In the genomic region with DNA sequence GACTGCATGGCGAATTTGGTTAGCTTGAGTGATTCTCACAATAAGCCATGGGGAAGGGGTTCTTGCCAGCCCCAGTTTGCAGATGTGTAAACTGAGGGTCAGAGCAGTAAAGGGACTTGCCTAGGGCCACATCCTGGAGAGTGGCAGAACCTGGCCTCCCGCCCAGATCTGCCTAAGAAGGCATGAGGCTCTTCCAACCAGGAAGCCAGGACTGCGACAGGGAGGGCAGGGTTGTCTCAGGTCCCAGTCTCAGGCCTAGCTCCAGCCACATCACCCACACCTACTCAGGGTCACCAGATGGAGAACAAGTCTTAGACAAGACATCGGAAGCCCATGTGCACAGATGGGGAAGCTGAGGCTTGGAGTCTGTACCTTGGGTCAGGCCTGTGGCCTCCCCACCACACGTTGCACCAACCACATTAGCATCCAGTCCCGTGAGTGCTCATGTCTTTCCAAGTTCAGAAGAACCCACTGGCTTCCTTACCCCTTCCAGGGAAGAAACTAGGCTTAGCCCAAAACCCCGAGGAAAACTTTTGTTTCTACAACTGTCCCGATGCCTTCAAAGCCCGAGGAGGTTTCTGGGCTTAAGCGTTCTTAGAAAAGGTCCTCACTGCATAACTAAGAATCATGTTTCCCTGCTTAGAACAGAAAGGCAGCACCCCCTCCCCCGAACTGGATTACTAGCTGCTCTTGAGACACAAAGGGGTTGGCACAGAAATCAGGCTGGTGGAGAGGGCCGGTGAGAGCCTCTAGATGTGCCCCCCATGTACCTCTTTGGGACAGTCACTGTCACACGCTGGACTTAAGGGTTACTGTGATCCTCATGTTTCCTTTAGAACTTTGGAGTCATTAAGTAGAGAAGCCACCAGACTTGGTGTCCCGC, we compare ENCODE assay signal across 9 cellular contexts. TPM values are rescaled to one million over a fixed set of nuclear protein-coding genes. Genes with fewer than 3 reads are reported as not detected.
DNase-seq lines count a peak whose midpoint lies in the region; ATAC-seq and TF ChIP-seq lines count a peak whose summit lies in the region.
"Had no signal": no experiment of that assay in that cellular context is flagged by ENCODE, and none has a peak within 500 bp of the region (broad histone marks: within the 10 kb centered on the region; RNA-seq: fewer than 3 reads in every experiment).

No MANE protein-coding gene starts in this region.

- H3K4me3 ChIP-seq in lower lobe of right lung, result peak overlapping the region; percentile 76
- H3K4me3 ChIP-seq in vagina, result peak overlapping the region; percentile 64 to 71

- H3K9me3 ChIP-seq in lower lobe of right lung, result no peaks in the 10 kb centered on the region
- no peaks in the 10 kb centered on the region for H3K9me3 ChIP-seq in vagina

- intact Hi-C loops in lower lobe of right lung (cut with DNase I) (no loop called here), vagina (cut with DNase I) (no loop called here)

- peak overlapping the region; percentile 95 to 97 for H3K27ac Mint-ChIP-seq in activated naive CD4-positive, alpha-beta T cell treated with anti-CD3 and anti-CD28 coated beads, Interleukin-2, amount 50 U/mL, for 72 hours

- no peak for TF ChIP-seq CTCF in lower lobe of right lung (IDR thresholded peaks at IDR 0.05)
- TF ChIP-seq CTCF in vagina (IDR thresholded peaks at IDR 0.05), result no peak

- peak overlapping the region; percentile 89 for H3K27ac ChIP-seq in lower lobe of right lung
- peak overlapping the region; percentile 58 for H3K27ac ChIP-seq in vagina

- peaks cover 44 to 50% of the 10 kb centered on the region in 2 donors for H3K36me3 Mint-ChIP-seq in activated naive CD4-positive, alpha-beta T cell treated with anti-CD3 and anti-CD28 coated beads, Interleukin-2, amount 50 U/mL, for 72 hours

- H3K4me1 ChIP-seq in lower lobe of right lung (peaks cover 51% of the 10 kb centered on the region), vagina (no peaks in the 10 kb centered on the region)

- H3K9me3 Mint-ChIP-seq in activated naive CD4-positive, alpha-beta T cell treated with anti-CD3 and anti-CD28 coated beads, Interleukin-2, amount 50 U/mL, for 72 hours, result no peaks in the 10 kb centered on the region

- TF ChIP-seq POLR2A in vagina (IDR thresholded peaks at IDR 0.05), result no peak

- peaks cover 3% of the 10 kb centered on the region for H3K27me3 ChIP-seq in lower lobe of right lung (ENCODE audit: low read depth)
- H3K27me3 ChIP-seq in vagina, result no peaks in the 10 kb centered on the region

- DNase-seq in stimulated activated CD4-positive, alpha-beta T cell treated with anti-CD3 and anti-CD28 coated beads, Interleukin-2, amount 100 ng/mL, for 24 hours, result peak; percentile 34 to 41
- no peak for DNase-seq in stimulated activated CD4-positive, alpha-beta T cell treated with anti-CD3 and anti-CD28 coated beads, Interleukin-1b, Interleukin-23, amount 100 ng/mL, for 48 hours
- DNase-seq in activated naive CD4-positive, alpha-beta T cell treated with anti-CD3 and anti-CD28 coated beads, Interleukin-2, amount 50 U/mL, for 72 hours (ENCODE audit: low spot score in 2 of 2), result peak in 1 of 2 donors; percentile 71
- no peak for DNase-seq in lower lobe of right lung
- no peak for DNase-seq in vagina (ENCODE audit: extremely low spot score in 2 of 2)
- DNase-seq: DMS53 had no signal

- ATAC-seq in activated naive CD4-positive, alpha-beta T cell treated with anti-CD3 and anti-CD28 coated beads, Interleukin-2, amount 50 U/mL, for 72 hours, result peak in 1 of 2 donors; percentile 9
- peak; percentile 2 to 8 for ATAC-seq in lower lobe of right lung
- ATAC-seq in HG02571 (IDR thresholded peaks at IDR 0.05; ENCODE audit: unreplicated experiment), result no peak
- no peak for ATAC-seq in HG03039 (IDR thresholded peaks at IDR 0.05; ENCODE audit: unreplicated experiment)
- ATAC-seq in GM18517 (IDR thresholded peaks at IDR 0.05; ENCODE audit: unreplicated experiment), result no peak

- no peaks in the 10 kb centered on the region for H3K36me3 ChIP-seq in lower lobe of right lung
- H3K36me3 ChIP-seq in vagina, result no peaks in the 10 kb centered on the region

RNA-seq across cellular contexts. Expression of a gene that starts 2.3 kb away (rescaled TPM):
- 10 to 100 TPM; 23.0 to 45.7 TPM for total RNA-seq in activated naive CD4-positive, alpha-beta T cell treated with anti-CD3 and anti-CD28 coated beads, Interleukin-2, amount 50 U/mL, for 72 hours
- total RNA-seq in lower lobe of right lung (18.3 TPM), vagina (2.5 TPM)

RNA-seq across cellular contexts. Expression of a gene that starts 15.5 kb away (rescaled TPM):
- under 1 TPM; 0.14 to 0.37 TPM for total RNA-seq in activated naive CD4-positive, alpha-beta T cell treated with anti-CD3 and anti-CD28 coated beads, Interleukin-2, amount 50 U/mL, for 72 hours
- total RNA-seq in lower lobe of right lung (1.7 TPM), vagina (11.8 TPM)

Comparison
In these comparisons a context has a peak if more than half of its experiments do, and no peak if none do; other contexts are left out.
1. DNase-seq: peak in stimulated activated CD4-positive, alpha-beta T cell treated with anti-CD3 and anti-CD28 coated beads, Interleukin-2, amount 100 ng/mL, for 24 hours (2 of 2); none in stimulated activated CD4-positive, alpha-beta T cell treated with anti-CD3 and anti-CD28 coated beads, Interleukin-1b, Interleukin-23, amount 100 ng/mL, for 48 hours (single experiment), lower lobe of right lung (single experiment) and vagina (0 of 2).
2. ATAC-seq: peak in lower lobe of right lung (2 of 2); none in HG02571 (single experiment), HG03039 (single experiment) and GM18517 (single experiment).